Comparison of ENCODE assay signal across 20 cellular contexts in genomic region chr1:3993606-3994375, GRCh38.
"Had no signal": no experiment of that assay in that cellular context is flagged by ENCODE, and none has a peak within 500 bp of the region (broad histone marks: within the 10 kb centered on the region; RNA-seq: fewer than 3 reads in every experiment).

No MANE protein-coding gene starts in this region.

- DNase-seq: cortex of kidney; effector CD8-positive, alpha-beta T cell; foreskin melanocyte; heart left ventricle; hippocampal formation; kidney glomerular epithelial cell; mammary epithelial cell; naive thymus-derived CD4-positive, alpha-beta T cell; nephron progenitor cell; stimulated activated CD4-positive, alpha-beta T cell treated with anti-CD3 and anti-CD28 coated beads, Interleukin-12 subunit alpha, Interleukin-12 subunit beta, amount 100 ng/mL, for 4 hours; stimulated activated naive CD4-positive, alpha-beta T cell; stomach; thyroid gland; upper lobe of left lung had no signal

- H3K4me3 ChIP-seq: dorsolateral prefrontal cortex, heart left ventricle, right atrium auricular region, sigmoid colon, skin epidermis, stomach, thyroid gland, upper lobe of left lung, vagina had no signal

- H3K9me3 ChIP-seq: neutrophil, sigmoid colon, thyroid gland, upper lobe of left lung, vagina had no signal

- H3K27me3 ChIP-seq: right atrium auricular region, thyroid gland, upper lobe of left lung, vagina had no signal

- H3K36me3 ChIP-seq: heart left ventricle, neutrophil, right atrium auricular region, sigmoid colon, stomach, thyroid gland, upper lobe of left lung, vagina had no signal

- H3K27ac ChIP-seq: dorsolateral prefrontal cortex, heart left ventricle, neutrophil, right atrium auricular region, sigmoid colon, skin epidermis, stomach, thyroid gland, upper lobe of left lung, vagina had no signal
